ENCODE assay signal across 14 cellular contexts in genomic region chr15:48945386-48945785, GRCh38. TPM values are rescaled to one million over a fixed set of nuclear protein-coding genes. Genes with fewer than 3 reads are reported as not detected.
DNase-seq lines count a peak whose midpoint lies in the region; ATAC-seq, FAIRE-seq and TF ChIP-seq lines count a peak whose summit lies in the region.
"Had no signal": no experiment of that assay in that cellular context is flagged by ENCODE, and none has a peak within 500 bp of the region (broad histone marks: within the 10 kb centered on the region; RNA-seq: fewer than 3 reads in every experiment).

No MANE protein-coding gene starts in this region.

- FAIRE-seq in H54 (lab: Jason Lieb, UNC), result no peak

- H3K4me1 ChIP-seq in tibial nerve, result peaks cover 0 to 31% (median 0%) of the 10 kb centered on the region in 4 donors

- TF ChIP-seq POLR2A in tibial nerve (IDR thresholded peaks at IDR 0.05) (no peak), H54 (IDR thresholded peaks at IDR 0.05; ENCODE audit: low read depth, low read length) (no peak)

- DNase-seq in Right ventricle myocardium inferior (ENCODE audit: missing footprints) (no peak), cardiac septum (ENCODE audit: low spot score) (no peak), SK-MEL-5 (ENCODE audit: low read depth, low spot score) (peak; percentile 50), fibroblast of pulmonary artery (ENCODE audit: low read depth) (peak; percentile 88), tibial nerve (ENCODE audit: low spot score in 2 of 2) (no peak), H54 (ENCODE audit: insufficient read length, low spot score) (no peak), SIG-M5 (lab: John Stamatoyannopoulos, UW) (no peak)
- DNase-seq in stimulated activated naive CD4-positive, alpha-beta T cell treated with Interleukin-2 at 50 U/mL for 16 hours (lab: John Stamatoyannopoulos, UW), result no peak
- DNase-seq: activated CD4-positive, alpha-beta memory T cell treated with anti-CD3 and anti-CD28 coated beads, Interleukin-2, amount 10 ng/mL, durations not matched to agents 7 days and 5 days; COR-L47; dorsolateral prefrontal cortex; NCI-H1048; NCI-H774 had no signal

- H3K36me3 ChIP-seq in tibial nerve, result peaks cover 0 to 4% (median 0%) of the 10 kb centered on the region in 3 donors

- WGBS in tibial nerve, 2 donors, result 21 to 59% methylated on average over 2 of the region's 2 CpGs

- H3K4me3 ChIP-seq in fibroblast of pulmonary artery (replicated peaks; ENCODE audit: low read depth, low read length), result no peak overlapping the region
- H3K4me3 ChIP-seq in tibial nerve, result no peak overlapping the region
- H3K4me3 ChIP-seq: dorsolateral prefrontal cortex, skin epidermis had no signal

- no peaks in the 10 kb centered on the region for H3K9me3 ChIP-seq in tibial nerve

- in situ Hi-C loops in SK-MEL-5 (cut with HindIII; ENCODE audit: low pct_unique_long_range_greater_than_20kb, low sequenced_read_pairs), result loop anchor here (10.0 kb wide), 1 partner anchor 71 kb away; the partner anchor contains the start of gene EID1

- intact Hi-C loops in Right ventricle myocardium inferior (cut with DNase I), result no loop called here
- intact Hi-C loops in cardiac septum (cut with DNase I), result no loop called here

- H3K27me3 ChIP-seq in tibial nerve, result no peaks in the 10 kb centered on the region
- H3K27me3 ChIP-seq: dorsolateral prefrontal cortex had no signal

- H3K27ac ChIP-seq in tibial nerve, result peak overlapping the region in 3 of 4 donors; percentile 8 to 84 (median 77)
- H3K27ac ChIP-seq: skin epidermis had no signal

- no peak for TF ChIP-seq CTCF in fibroblast of pulmonary artery (IDR thresholded peaks at IDR 0.05; ENCODE audit: low read length, missing control alignments)
- no peak for TF ChIP-seq CTCF in tibial nerve (IDR thresholded peaks at IDR 0.05)

- TF ChIP-seq EP300 in tibial nerve (IDR thresholded peaks at IDR 0.05), result peak in 1 of 2 donors; percentile 28

- peak; percentile 48 for ATAC-seq in Right ventricle myocardium inferior

RNA-seq across cellular contexts. Expression of gene SHC4, which starts 18.3 kb away (rescaled TPM):
- total RNA-seq in Right ventricle myocardium inferior (1.5 TPM), cardiac septum (3.3 TPM), tibial nerve (10 to 100 TPM; 36.9 to 71.7 (median 47.5) TPM)
- total RNA-seq in SK-MEL-5 (2014; rRNA removed; shearing (Covaris generic)), result 20.9 and 21.3 TPM in 2 replicates
- 13.8 and 19.4 TPM in 2 replicates for polyA plus RNA-seq in SK-MEL-5 (2015; cell fraction: cytosol; rRNA removed)
- 15.4 and 22.4 TPM in 2 replicates for polyA plus RNA-seq in SK-MEL-5 (2015; cell fraction: nucleus; rRNA removed)

Comparison
In these comparisons a context has a peak if more than half of its experiments do, and no peak if none do; other contexts are left out.
1. DNase-seq: peak in SK-MEL-5 (single experiment) and fibroblast of pulmonary artery (single experiment); none in Right ventricle myocardium inferior (single experiment), cardiac septum (single experiment), tibial nerve (0 of 2), stimulated activated naive CD4-positive, alpha-beta T cell treated with Interleukin-2 at 50 U/mL for 16 hours (single experiment), H54 (single experiment) and SIG-M5 (single experiment).